ENCODE assay signal across 14 cellular contexts in the genomic region with DNA sequence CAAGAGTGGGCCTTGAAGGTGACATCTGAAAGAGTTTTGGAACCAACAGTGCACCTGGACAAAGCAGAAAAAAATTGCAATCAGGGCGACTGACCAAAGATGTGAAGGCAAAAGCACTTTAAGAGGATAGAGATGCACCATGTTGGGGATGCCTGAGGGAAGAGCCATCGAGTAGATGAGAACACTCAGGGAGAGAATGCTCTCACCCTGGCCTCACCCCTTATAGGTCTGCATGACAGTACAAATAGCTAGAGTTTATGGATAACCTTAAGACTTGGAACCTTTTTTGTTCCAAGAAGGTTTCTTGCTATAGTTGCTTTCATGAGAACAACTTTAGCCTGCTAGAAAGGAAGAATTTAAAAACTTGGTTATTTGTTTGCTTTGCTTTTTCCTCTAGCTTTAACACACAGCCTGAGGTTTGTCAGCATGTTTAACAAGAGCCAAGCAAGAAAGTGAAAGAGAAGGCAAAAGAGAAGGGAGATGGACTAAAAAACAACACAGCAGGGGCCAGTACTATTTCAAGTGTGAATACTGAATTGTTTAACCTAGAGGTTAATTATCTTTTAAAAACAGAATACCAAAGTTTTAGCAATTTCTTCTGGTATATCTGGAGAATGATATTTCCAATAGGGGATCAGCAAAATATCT.
DNase-seq lines count a peak whose midpoint lies in the region; ATAC-seq and TF ChIP-seq lines count a peak whose summit lies in the region.
"Had no signal": no experiment of that assay in that cellular context is flagged by ENCODE, and none has a peak within 500 bp of the region (broad histone marks: within the 10 kb centered on the region; RNA-seq: fewer than 3 reads in every experiment).

No MANE protein-coding gene starts in this region.

- ATAC-seq in GM18858 (IDR thresholded peaks at IDR 0.05; ENCODE audit: unreplicated experiment) (peak; percentile 44), GM23338 (peak; percentile 87), IMR-90 (ENCODE audit: low read depth) (peak; percentile 53), GM21825 (IDR thresholded peaks at IDR 0.05; ENCODE audit: unreplicated experiment) (no peak)
- ATAC-seq: HCT116 had no signal

- H2AK5ac ChIP-seq in IMR-90 (ENCODE audit: low read depth, low read length): peak overlapping the region; percentile 1; the same call in 1 of the 2 replicates

- CTCF ChIA-PET in IMR-90 (lab: Yijun Ruan, JAX): no interaction called here
- CTCF ChIA-PET in activated CD4-positive, alpha-beta memory T cell treated with anti-CD3 and anti-CD28 coated beads, Interleukin-2, amount 10 ng/mL, durations not matched to agents 7 days and 5 days (lab: Charles Lee): no interaction called here

- H3K27ac ChIP-seq in GM23338 (ENCODE audit: low read depth): peak overlapping the region; percentile 24
- peak overlapping the region; percentile 52; the same call in 1 of the 2 replicates for H3K27ac ChIP-seq in IMR-90 (ENCODE audit: insufficient read depth, low read length)
- peak overlapping the region; percentile 20 for H3K27ac ChIP-seq in muscle layer of duodenum (ENCODE audit: low read length)
- H3K27ac ChIP-seq: right atrium auricular region, WERI-Rb-1 had no signal

- intact Hi-C loops in IMR-90 (cut with micrococcal nuclease): no loop called here

- H3K4me3 ChIP-seq in GM23338 (no peak overlapping the region), IMR-90 (ENCODE audit: insufficient read depth, low read depth, low read length) (no peak overlapping the region), muscle layer of duodenum (ENCODE audit: low read depth in 1 of 2, low read length in 2 of 2) (no peak overlapping the region)
- H3K4me3 ChIP-seq: right atrium auricular region had no signal

- peak overlapping the region; percentile 71 for H2BK5ac ChIP-seq in IMR-90 (ENCODE audit: low read depth, low read length, poor library complexity, severe bottlenecking)

- peaks cover 3 to 6% of the 10 kb centered on the region in 2 experiments; a peak in 2 of 4 replicates for H3K79me1 ChIP-seq in IMR-90 (ENCODE audit: low read depth in 1 of 2, low read length in 2 of 2)

- H3K4me1 ChIP-seq in GM23338 (ENCODE audit: insufficient read depth) (peaks cover 36% of the 10 kb centered on the region), IMR-90 (ENCODE audit: control insufficient read depth, insufficient read depth, low read length) (peaks cover 5% of the 10 kb centered on the region), muscle layer of duodenum (ENCODE audit: control insufficient read depth in 1 of 2, insufficient read depth in 2 of 2, low read length in 2 of 2) (no peaks in the 10 kb centered on the region)
- H3K4me1 ChIP-seq: right atrium auricular region had no signal

- peak overlapping the region; percentile 74; the same call in 1 of the 3 replicates for H2BK15ac ChIP-seq in IMR-90 (ENCODE audit: low read depth, low read length)

- H3K36me3 Mint-ChIP-seq in GM23338 (ENCODE audit: low read depth): peaks cover 2% of the 10 kb centered on the region; the same call in 1 of the 3 replicates
- H3K36me3 Mint-ChIP-seq in activated CD4-positive, alpha-beta memory T cell treated with anti-CD3 and anti-CD28 coated beads, Interleukin-2, amount 10 ng/mL, durations not matched to agents 7 days and 5 days (ENCODE audit: low read depth): no peaks in the 10 kb centered on the region

- H3K9me3 ChIP-seq in IMR-90 (ENCODE audit: control insufficient read depth, insufficient read depth, low read length) (no peaks in the 10 kb centered on the region), muscle layer of duodenum (ENCODE audit: control insufficient read depth in 1 of 2, low read length in 2 of 2) (no peaks in the 10 kb centered on the region)
- H3K9me3 ChIP-seq: right atrium auricular region had no signal

- no peak for TF ChIP-seq POLR2A in IMR-90 (IDR thresholded peaks at IDR 0.05; ENCODE audit: low read depth, low read length)

- dilution Hi-C loops in IMR-90 (cut with HindIII; ENCODE audit: low sequenced_read_pairs, unreplicated experiment): no loop called here

- no peak overlapping the region for H3K9ac ChIP-seq in IMR-90 (ENCODE audit: low read depth, low read length)

- peak overlapping the region; percentile 25; the same call in 1 of the 2 replicates for H2BK120ac ChIP-seq in IMR-90 (ENCODE audit: low read depth, low read length)

- H3K4ac ChIP-seq in IMR-90 (ENCODE audit: low read depth, low read length): peak overlapping the region; percentile 16; the same call in 1 of the 2 replicates

- H2BK20ac ChIP-seq in IMR-90 (ENCODE audit: low read depth, low read length): peak overlapping the region; percentile 70; the same call in 1 of the 2 replicates

- no peak overlapping the region for H2AFZ ChIP-seq in GM23338
- no peak overlapping the region for H2AFZ ChIP-seq in IMR-90 (replicated peaks; ENCODE audit: low read length, poor library complexity)

- peak overlapping the region in 1 of 2 experiments; percentile 25; a peak in 1 of 4 replicates for H4K8ac ChIP-seq in IMR-90 (ENCODE audit: low read depth in 2 of 2, low read length in 2 of 2)

- H3K9me2 ChIP-seq in GM23338 (ENCODE audit: insufficient read depth): peaks cover 3% of the 10 kb centered on the region; the same call in 1 of the 2 replicates

- H4K91ac ChIP-seq in IMR-90 (ENCODE audit: insufficient read depth, low read depth, low read length): peak overlapping the region; percentile 13; the same call in 1 of the 2 replicates

- H3K27ac Mint-ChIP-seq in GM23338: peak overlapping the region; percentile 1; the same call in 1 of the 2 replicates
- H3K27ac Mint-ChIP-seq in activated CD4-positive, alpha-beta memory T cell treated with anti-CD3 and anti-CD28 coated beads, Interleukin-2, amount 10 ng/mL, durations not matched to agents 7 days and 5 days: no peak overlapping the region
- H3K27ac Mint-ChIP-seq: CD14-positive monocyte, IgD-negative memory B cell had no signal

- peak overlapping the region; percentile 24; the same call in 1 of the 2 replicates for H3K23ac ChIP-seq in IMR-90 (ENCODE audit: low read depth, low read length)

- no peak for TF ChIP-seq CTCF in GM23338 (conservative IDR thresholded peaks at IDR 0.05; ENCODE audit: low read depth in 2 of 2)
- TF ChIP-seq CTCF in IMR-90 (conservative IDR thresholded peaks at IDR 0.05; ENCODE audit: low read depth, low read length): no peak

- H2AK9ac ChIP-seq in IMR-90 (replicated peaks; ENCODE audit: low read depth, low read length, poor library complexity): no peak overlapping the region

- no peaks in the 10 kb centered on the region for H3K79me2 ChIP-seq in GM23338 (replicated peaks; ENCODE audit: insufficient read depth)

- peak overlapping the region; percentile 43 for H4K5ac ChIP-seq in IMR-90 (ENCODE audit: low read depth, low read length)

- peak overlapping the region; percentile 25 for H3K18ac ChIP-seq in IMR-90 (ENCODE audit: low read depth, low read length)

- no peak for TF ChIP-seq RAD21 in IMR-90 (IDR thresholded peaks at IDR 0.05; ENCODE audit: low read length)

- 0 out of 2 replicates have a peak, but pooled peaks cover 2% of the 10 kb centered on the region for H3K9me1 ChIP-seq in IMR-90 (ENCODE audit: insufficient read depth, low read length)

- H3K27me3 Mint-ChIP-seq in GM23338 (ENCODE audit: insufficient read depth, low read depth, poor library complexity): peaks cover 4% of the 10 kb centered on the region
- no peaks in the 10 kb centered on the region for H3K27me3 Mint-ChIP-seq in activated CD4-positive, alpha-beta memory T cell treated with anti-CD3 and anti-CD28 coated beads, Interleukin-2, amount 10 ng/mL, durations not matched to agents 7 days and 5 days
- H3K27me3 Mint-ChIP-seq: IgD-negative memory B cell had no signal

- H3K27me3 ChIP-seq in GM23338 (ENCODE audit: insufficient read depth) (no peaks in the 10 kb centered on the region), IMR-90 (ENCODE audit: control insufficient read depth, insufficient read depth, low read length) (no peaks in the 10 kb centered on the region), muscle layer of duodenum (ENCODE audit: low read depth, low read length) (no peaks in the 10 kb centered on the region)
- H3K27me3 ChIP-seq: right atrium auricular region had no signal

- H3K14ac ChIP-seq in IMR-90 (replicated peaks; ENCODE audit: low read depth, low read length): peak overlapping the region; percentile 55; the same call in 1 of the 2 replicates

- POLR2A ChIA-PET in IMR-90 (lab: Charles Lee; ENCODE audit: unreplicated experiment): no interaction called here
- POLR2A ChIA-PET in activated CD4-positive, alpha-beta memory T cell treated with anti-CD3 and anti-CD28 coated beads, Interleukin-2, amount 10 ng/mL, durations not matched to agents 7 days and 5 days (lab: Charles Lee): no interaction called here

- H3F3A ChIP-seq in GM23338 (replicated peaks; ENCODE audit: low read depth): no peaks in the 10 kb centered on the region

- H4K20me1 ChIP-seq in GM23338 (replicated peaks; ENCODE audit: insufficient read depth) (no peaks in the 10 kb centered on the region), IMR-90 (ENCODE audit: insufficient read depth, low read length) (no peaks in the 10 kb centered on the region)

- H3K9me3 Mint-ChIP-seq in GM23338: no peaks in the 10 kb centered on the region
- H3K9me3 Mint-ChIP-seq in activated CD4-positive, alpha-beta memory T cell treated with anti-CD3 and anti-CD28 coated beads, Interleukin-2, amount 10 ng/mL, durations not matched to agents 7 days and 5 days: no peaks in the 10 kb centered on the region
- H3K9me3 Mint-ChIP-seq: IgD-negative memory B cell had no signal

- no CpG with 5 or more reads among the region's 2 CpGs for WGBS in IMR-90 (ENCODE audit: extremely low coverage in 2 of 2, insufficient read length in 1 of 2), 2 experiments

- no peaks in the 10 kb centered on the region for H3K36me3 ChIP-seq in GM23338 (ENCODE audit: insufficient read depth)
- no peaks in the 10 kb centered on the region for H3K36me3 ChIP-seq in IMR-90 (ENCODE audit: control insufficient read depth, insufficient read depth, low read length)
- H3K36me3 ChIP-seq in muscle layer of duodenum (ENCODE audit: control insufficient read depth in 1 of 2, insufficient read depth in 2 of 2, low read length in 2 of 2): no peaks in the 10 kb centered on the region
- H3K36me3 ChIP-seq: right atrium auricular region, WERI-Rb-1 had no signal

- DNase-seq in GM23338 (ENCODE audit: low spot score): peak; percentile 28
- peak; percentile 26 for DNase-seq in IMR-90
- DNase-seq in activated CD4-positive, alpha-beta memory T cell treated with anti-CD3 and anti-CD28 coated beads, Interleukin-2, amount 10 ng/mL, durations not matched to agents 7 days and 5 days: no peak
- no peak for DNase-seq in mesenteric fat pad (ENCODE audit: low spot score)
- DNase-seq in cortex of kidney (lab: John Stamatoyannopoulos, UW): no peak
- DNase-seq: NCI-H2081, WERI-Rb-1 had no signal

- in situ Hi-C loops in IMR-90 (cut with MboI; ENCODE audit: low sequenced_read_pairs): no loop called here

- H3K4me1 Mint-ChIP-seq in GM23338: peaks cover 32% of the 10 kb centered on the region
- peaks cover 1% of the 10 kb centered on the region for H3K4me1 Mint-ChIP-seq in activated CD4-positive, alpha-beta memory T cell treated with anti-CD3 and anti-CD28 coated beads, Interleukin-2, amount 10 ng/mL, durations not matched to agents 7 days and 5 days
- H3K4me1 Mint-ChIP-seq: CD14-positive monocyte had no signal

- no peak overlapping the region for H3K56ac ChIP-seq in IMR-90 (ENCODE audit: extremely low read depth, insufficient read depth, low read length)

- BruUV-seq in IMR-90 (replicated peaks; lab: Mats Ljungman, UMichigan): no TSS peak

- H3K4me3 Mint-ChIP-seq in GM23338: no peak overlapping the region
- no peak overlapping the region for H3K4me3 Mint-ChIP-seq in activated CD4-positive, alpha-beta memory T cell treated with anti-CD3 and anti-CD28 coated beads, Interleukin-2, amount 10 ng/mL, durations not matched to agents 7 days and 5 days
- H3K4me3 Mint-ChIP-seq: CD14-positive monocyte, IgD-negative memory B cell had no signal

- H3K4me2 ChIP-seq in GM23338 (no peak overlapping the region), IMR-90 (ENCODE audit: low read depth, low read length) (peak overlapping the region; percentile 45)

Comparison
In these comparisons a context has a peak if more than half of its experiments do, and no peak if none do; other contexts are left out.
1. DNase-seq: peak in GM23338 (single experiment) and IMR-90 (single experiment); none in activated CD4-positive, alpha-beta memory T cell treated with anti-CD3 and anti-CD28 coated beads, Interleukin-2, amount 10 ng/mL, durations not matched to agents 7 days and 5 days (single experiment), mesenteric fat pad (single experiment) and cortex of kidney (single experiment).
2. Peak in every context shown above with its lines, with median percentiles within 50 percentile points of each other: H3K27ac ChIP-seq.